10 cellular contexts compared by ENCODE assay signal in the genomic region with DNA sequence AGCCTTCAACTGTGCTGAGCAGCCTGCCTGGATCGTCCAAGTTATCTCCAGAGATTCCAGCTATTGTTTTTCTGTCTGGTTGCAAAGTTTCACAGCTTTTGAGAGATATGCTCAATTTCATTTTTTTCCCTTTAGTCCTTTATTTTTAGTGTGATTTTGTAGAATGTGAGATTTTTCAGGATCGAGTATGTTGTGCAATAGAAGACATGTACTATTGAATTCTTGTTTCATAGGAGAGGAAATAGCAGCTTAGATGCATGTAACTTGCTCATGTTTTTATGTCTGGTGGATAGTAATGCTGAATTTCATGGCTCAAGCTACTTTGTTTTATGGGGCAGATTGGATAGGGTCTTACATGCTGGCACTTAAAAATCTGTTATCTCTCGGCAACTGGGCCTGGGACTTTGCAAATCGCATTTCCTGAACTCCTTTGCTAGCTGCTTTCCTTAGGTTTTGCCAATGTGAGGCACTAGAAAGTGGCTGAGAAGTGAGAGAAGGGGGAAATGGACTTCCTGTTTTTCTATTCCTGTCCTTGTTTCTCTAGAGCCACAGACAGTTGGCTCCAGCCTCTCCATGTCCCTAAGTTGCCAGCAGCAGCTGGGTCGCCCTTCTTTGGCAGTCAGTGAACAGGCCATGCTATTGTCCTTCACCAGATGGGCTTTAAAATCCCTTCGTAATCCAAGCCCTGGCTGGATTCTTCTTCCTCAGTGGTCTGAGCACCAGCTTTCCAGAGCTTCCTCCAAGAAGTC.
DNase-seq lines count a peak whose midpoint lies in the region; ATAC-seq, FAIRE-seq and TF ChIP-seq lines count a peak whose summit lies in the region.
"Had no signal": no experiment of that assay in that cellular context is flagged by ENCODE, and none has a peak within 500 bp of the region (broad histone marks: within the 10 kb centered on the region; RNA-seq: fewer than 3 reads in every experiment).

No MANE protein-coding gene starts in this region.

- no peak for TF ChIP-seq EP300 in GM12878 (IDR thresholded peaks at IDR 0.05; ENCODE audit: borderline replicate concordance in 1 of 2, control insufficient read depth in 1 of 2, low read depth in 2 of 2, low read length in 2 of 2)

- H3K27ac Mint-ChIP-seq in H9, result no peak overlapping the region

- 9% methylated on average over 6 of the region's 6 CpGs for WGBS in GM12878 (ENCODE audit: insufficient coverage, insufficient replicate concordance, low lambda C conversion rate, missing lambda C conversion rate)
- WGBS in mesodermal cell (ENCODE audit: insufficient coverage in 2 of 2), 2 experiments, result 83 to 89% methylated on average over 2 to 4 of the region's 6 CpGs
- no CpG with 5 or more reads among the region's 6 CpGs for WGBS in H9 (ENCODE audit: extremely low coverage, insufficient read length, low lambda C conversion rate)

- H3T11ph ChIP-seq in H9 (ENCODE audit: low read length), result no peak overlapping the region

- H3K9me3 Mint-ChIP-seq in H9, result peaks cover 5% of the 10 kb centered on the region in 2 experiments

- no peak for TF ChIP-seq CTCF in GM12878 (IDR thresholded peaks at IDR 0.05 in 2 of 3, conservative IDR thresholded peaks at IDR 0.05 in 1 of 3; ENCODE audit: control insufficient read depth in 2 of 3, extremely low read depth in 1 of 3, insufficient read depth in 1 of 3, low read depth in 3 of 3, low read length in 3 of 3)
- no peak for TF ChIP-seq CTCF in vagina (IDR thresholded peaks at IDR 0.05)
- no peak for TF ChIP-seq CTCF in H9 (conservative IDR thresholded peaks at IDR 0.05)

- no peaks in the 10 kb centered on the region for H4K20me1 ChIP-seq in GM12878 (ENCODE audit: control insufficient read depth, insufficient read depth)
- no peaks in the 10 kb centered on the region for H4K20me1 ChIP-seq in H9 (ENCODE audit: control insufficient read depth, insufficient read depth, insufficient read length)

- H2AFZ ChIP-seq in GM12878 (ENCODE audit: control insufficient read depth, low read depth, low read length) (no peak overlapping the region), H9 (ENCODE audit: low read length) (no peak overlapping the region)

- H3K9me3 ChIP-seq in GM12878 (replicated peaks; ENCODE audit: control insufficient read depth, insufficient read depth, low read length) (no peaks in the 10 kb centered on the region), mesodermal cell (ENCODE audit: control insufficient read depth, low read length) (peaks cover under 1% of the 10 kb centered on the region), vagina (no peaks in the 10 kb centered on the region), H9 (ENCODE audit: control insufficient read depth, low read depth, low read length) (no peaks in the 10 kb centered on the region)

- H3K36me3 ChIP-seq in GM12878 (ENCODE audit: control insufficient read depth in 2 of 2, insufficient read depth in 2 of 2, low read length in 1 of 2) (no peaks in the 10 kb centered on the region), mesodermal cell (ENCODE audit: control insufficient read depth, insufficient read depth, low read length) (no peaks in the 10 kb centered on the region), vagina (no peaks in the 10 kb centered on the region)

- H2BK12ac ChIP-seq in H9 (ENCODE audit: insufficient read length, low read depth, low read length), result no peak overlapping the region

- H3K4me2 ChIP-seq in GM12878 (ENCODE audit: control insufficient read depth, insufficient read depth), result no peak overlapping the region
- H3K4me2 ChIP-seq in H9 (ENCODE audit: insufficient read depth, insufficient read length, low read length), result no peak overlapping the region

- no peak overlapping the region for H3K14ac ChIP-seq in H9 (ENCODE audit: insufficient read depth, low read length)

- no peaks in the 10 kb centered on the region for H3K27me3 Mint-ChIP-seq in H9 (ENCODE audit: low read depth)

- H3K27me3 ChIP-seq in GM12878 (replicated peaks in 1 of 2; ENCODE audit: control insufficient read depth in 2 of 2, insufficient read depth in 2 of 2, low read length in 1 of 2), result 0 out of 4 replicates have a peak, but pooled peaks cover 0 to 4% of the 10 kb centered on the region in 2 experiments
- H3K27me3 ChIP-seq in vagina, result no peaks in the 10 kb centered on the region
- no peaks in the 10 kb centered on the region for H3K27me3 ChIP-seq in H9 (ENCODE audit: insufficient read depth, low read length)

- no TSS peak for BruUV-seq in GM12878 (replicated peaks; lab: Mats Ljungman, UMichigan)

- no peak overlapping the region for H4K91ac ChIP-seq in H9 (ENCODE audit: insufficient read length, low read depth, low read length)

- SMC1A ChIA-PET in GM12878 (lab: Charles Lee; ENCODE audit: uncharacterized antibody, unreplicated experiment), result no interaction called here

- H3K79me1 ChIP-seq in H9 (ENCODE audit: insufficient read depth, low read depth, low read length, poor library complexity, severe bottlenecking), result no peaks in the 10 kb centered on the region

- no peaks in the 10 kb centered on the region for H3K23me2 ChIP-seq in H9 (ENCODE audit: insufficient read length, low read depth, low read length, poor library complexity, severe bottlenecking)

- ATAC-seq in Right ventricle myocardium inferior (peak; percentile 56), GM12878 (no peak), GM21576 (IDR thresholded peaks at IDR 0.05; ENCODE audit: unreplicated experiment) (no peak)
- ATAC-seq: Panc1 had no signal

- CTCF ChIA-PET in GM12878 (lab: Yijun Ruan, JAX), result interaction anchor here (1.7 to 1.8 kb wide), 4 partner anchors 9 to 755 kb away, joined by 3 to 8 read pairs (median 6); no protein-coding TSS in a partner anchor

- no peak for FAIRE-seq in GM12878 (lab: Jason Lieb, UNC)

- no peak overlapping the region for H3K9ac ChIP-seq in GM12878 (ENCODE audit: control insufficient read depth, insufficient read depth, low read length)
- no peak overlapping the region for H3K9ac ChIP-seq in H9 (ENCODE audit: extremely low read depth, insufficient read length, low read length)

- H3K56ac ChIP-seq in H9 (ENCODE audit: insufficient read length, low read depth, low read length), result no peak overlapping the region

- H3K4me1 Mint-ChIP-seq in H9, result peaks cover 4 to 7% of the 10 kb centered on the region in 2 experiments

- H3K4me3 ChIP-seq in GM12878 (no peak overlapping the region), mesodermal cell (ENCODE audit: extremely low read depth, insufficient read depth, low read length, poor library complexity, severe bottlenecking) (no peak overlapping the region), vagina (no peak overlapping the region)

- H3K4me3 Mint-ChIP-seq in H9, result no peak overlapping the region

- H4K5ac ChIP-seq in H9 (ENCODE audit: insufficient read length, low read depth, low read length), result no peak overlapping the region

- POLR2A ChIA-PET in GM12878 (lab: Charles Lee), result no interaction called here

- H3K79me2 ChIP-seq in GM12878 (ENCODE audit: control insufficient read depth, insufficient read depth, low read length), result no peaks in the 10 kb centered on the region
- no peaks in the 10 kb centered on the region for H3K79me2 ChIP-seq in H9 (ENCODE audit: insufficient read depth, low read length)

- no peak for TF ChIP-seq RAD21 in GM12878 (IDR thresholded peaks at IDR 0.05; ENCODE audit: insufficient read depth, low read depth, low read length)

- no peak overlapping the region for H2BK20ac ChIP-seq in H9 (ENCODE audit: low read depth, low read length, poor library complexity, severe bottlenecking)

- H3K4ac ChIP-seq in H9 (ENCODE audit: low read depth, low read length), result no peak overlapping the region

- no peak overlapping the region for H3K27ac ChIP-seq in GM12878 (ENCODE audit: control insufficient read depth, insufficient read depth)
- H3K27ac ChIP-seq in mesodermal cell (ENCODE audit: low read depth, low read length, severe bottlenecking), result peak overlapping the region; percentile 41
- H3K27ac ChIP-seq in vagina, result peak overlapping the region; percentile 1
- H3K27ac ChIP-seq in H9 (ENCODE audit: insufficient read length, low read depth, low read length), result no peak overlapping the region

- no peak overlapping the region for H2AK5ac ChIP-seq in H9 (ENCODE audit: insufficient read length, low read length)

- in situ Hi-C loops in GM12878 (cut with MboI), result no loop called here

- no peak overlapping the region for H3K23ac ChIP-seq in H9 (ENCODE audit: insufficient read length, low read depth, low read length)

- H2BK5ac ChIP-seq in H9 (ENCODE audit: insufficient read length, low read length), result no peak overlapping the region

- no peak overlapping the region for H2BK15ac ChIP-seq in H9 (ENCODE audit: low read depth, low read length)

- RAD21 ChIA-PET in GM12878 (lab: Charles Lee; ENCODE audit: unreplicated experiment), result interaction anchor here (0.8 to 1.2 kb wide), 3 partner anchors 18 to 476 kb away, joined by 3 read pairs; no protein-coding TSS in a partner anchor

- TF ChIP-seq POLR2A in GM12878 (IDR thresholded peaks at IDR 0.05; ENCODE audit: low read depth, low read length) (no peak), vagina (IDR thresholded peaks at IDR 0.05) (no peak)

- intact Hi-C loops in Right ventricle myocardium inferior (cut with DNase I) (no loop called here), cardiac septum (cut with DNase I) (no loop called here), GM12878 (cut with micrococcal nuclease; ENCODE audit: unreplicated experiment) (no loop called here), vagina (cut with DNase I) (no loop called here)

- H3K36me3 Mint-ChIP-seq in H9 (ENCODE audit: insufficient read depth in 1 of 3, low read depth in 3 of 3), result peaks cover 0 to 8% (median 1%) of the 10 kb centered on the region in 3 experiments; a peak in 5 of 7 replicates

- no peak overlapping the region for H2BK120ac ChIP-seq in H9 (ENCODE audit: low read depth, low read length, poor library complexity, severe bottlenecking)

- H3K18ac ChIP-seq in H9 (ENCODE audit: insufficient read length, low read depth, low read length), result no peak overlapping the region

- H4K8ac ChIP-seq in H9 (replicated peaks; ENCODE audit: insufficient read length, low read depth, low read length), result no peak overlapping the region

- DNase-seq in Right ventricle myocardium inferior (ENCODE audit: missing footprints) (no peak), cardiac septum (ENCODE audit: low spot score) (no peak), GM12878 (ENCODE audit: low read depth, low spot score) (no peak), vagina (ENCODE audit: extremely low spot score in 2 of 2) (no peak), H9 (no peak), GOT3 (lab: John Stamatoyannopoulos, UW) (no peak)
- DNase-seq: NCI-H1930 had no signal

- no peaks in the 10 kb centered on the region for H3K4me1 ChIP-seq in GM12878 (ENCODE audit: control insufficient read depth, insufficient read depth, low read length)
- H3K4me1 ChIP-seq in mesodermal cell (ENCODE audit: control insufficient read depth, insufficient read depth, low read length, poor library complexity, severe bottlenecking), result peaks cover 17% of the 10 kb centered on the region
- peaks cover 15% of the 10 kb centered on the region for H3K4me1 ChIP-seq in vagina
- no peaks in the 10 kb centered on the region for H3K4me1 ChIP-seq in H9 (ENCODE audit: insufficient read depth, low read length)

TF ChIP-seq in GM12878, 131 proteins besides CTCF, POLR2A, EP300 and RAD21:
- no peak for TF ChIP-seq ZNF274 (IDR thresholded peaks at IDR 0.05; ENCODE audit: insufficient read depth, insufficient read length)
- peak; percentile 26; the same call in 1 of the 2 replicates for TF ChIP-seq SPI1 (IDR thresholded peaks at IDR 0.05; ENCODE audit: borderline replicate concordance, insufficient read depth, low read depth, low read length)

Comparison
In these comparisons a context has a peak if more than half of its experiments do, and no peak if none do; other contexts are left out.
1. H3K27ac ChIP-seq: peak in mesodermal cell (single experiment) and vagina (single experiment); none in GM12878 (single experiment) and H9 (single experiment).